ENCODE assay signal across 8 cellular contexts in genomic region chr12:76031414-76032042, GRCh38. TPM values are rescaled to one million over a fixed set of nuclear protein-coding genes. Genes with fewer than 3 reads are reported as not detected.
DNase-seq lines count a peak whose midpoint lies in the region; ATAC-seq and TF ChIP-seq lines count a peak whose summit lies in the region.

Gene PHLDA1, minus strand, starts transcription at chr12:76031776.

- peak; percentile 98 for DNase-seq in ELF-1 (ENCODE audit: low read depth, low spot score)
- DNase-seq in GOT3 (lab: John Stamatoyannopoulos, UW), result peak; percentile 78
- peak; percentile 95 for DNase-seq in RPMI8226
- peak; percentile 97 for DNase-seq in fibroblast of mammary gland (ENCODE audit: low read depth)
- peak; percentile 99 for DNase-seq in natural killer cell treated with Interleukin-12 subunit alpha and Interleukin-12 subunit beta and Interleukin-15 and Interleukin-18, amount 100 ng/mL, for 72 hours (ENCODE audit: low spot score)
- DNase-seq in stimulated activated naive CD8-positive, alpha-beta T cell treated with anti-CD3 and anti-CD28 coated beads, Interleukin-15, Interleukin-2, amounts not matched to agents 100 U/mL and 50 U/mL, for 24 hours, result peak; percentile 96

- TF ChIP-seq CTCF in LNCAP (IDR thresholded peaks at IDR 0.05) (peak; percentile 66), fibroblast of mammary gland (conservative IDR thresholded peaks at IDR 0.05; ENCODE audit: control insufficient read depth, insufficient read depth, low read depth, low read length) (peak; percentile 32)

- H3K9me3 Mint-ChIP-seq in activated T-helper 17 cell treated with anti-CD3 and anti-CD28 coated beads, Interleukin-2, amount 50 U/mL, for 72 hours, result no peaks in the 10 kb centered on the region
- no peaks in the 10 kb centered on the region for H3K9me3 Mint-ChIP-seq in natural killer cell treated with Interleukin-12 subunit alpha and Interleukin-12 subunit beta and Interleukin-15 and Interleukin-18, amount 100 ng/mL, for 72 hours

- peak; percentile 82 for ATAC-seq in activated T-helper 17 cell treated with anti-CD3 and anti-CD28 coated beads, Interleukin-2, amount 50 U/mL, for 72 hours (replicated peaks)
- ATAC-seq in natural killer cell treated with Interleukin-12 subunit alpha and Interleukin-12 subunit beta and Interleukin-15 and Interleukin-18, amount 100 ng/mL, for 72 hours, result peak; percentile 87 to 88
- ATAC-seq in stimulated activated naive CD8-positive, alpha-beta T cell treated with anti-CD3 and anti-CD28 coated beads, Interleukin-15, Interleukin-2, amounts not matched to agents 100 U/mL and 50 U/mL, for 24 hours, result peak; percentile 90

- H3K27me3 Mint-ChIP-seq in activated T-helper 17 cell treated with anti-CD3 and anti-CD28 coated beads, Interleukin-2, amount 50 U/mL, for 72 hours, result no peaks in the 10 kb centered on the region
- no peaks in the 10 kb centered on the region for H3K27me3 Mint-ChIP-seq in natural killer cell treated with Interleukin-12 subunit alpha and Interleukin-12 subunit beta and Interleukin-15 and Interleukin-18, amount 100 ng/mL, for 72 hours

- H3K36me3 Mint-ChIP-seq in activated T-helper 17 cell treated with anti-CD3 and anti-CD28 coated beads, Interleukin-2, amount 50 U/mL, for 72 hours (ENCODE audit: low read depth), result peaks cover 61% of the 10 kb centered on the region
- peaks cover 20% of the 10 kb centered on the region for H3K36me3 Mint-ChIP-seq in natural killer cell treated with Interleukin-12 subunit alpha and Interleukin-12 subunit beta and Interleukin-15 and Interleukin-18, amount 100 ng/mL, for 72 hours

- H3K27ac Mint-ChIP-seq in activated T-helper 17 cell treated with anti-CD3 and anti-CD28 coated beads, Interleukin-2, amount 50 U/mL, for 72 hours, result peak within 1 kb of the TSS; percentile 96
- H3K27ac Mint-ChIP-seq in natural killer cell treated with Interleukin-12 subunit alpha and Interleukin-12 subunit beta and Interleukin-15 and Interleukin-18, amount 100 ng/mL, for 72 hours, result peak within 1 kb of the TSS; percentile 99 to 100

- peak within 1 kb of the TSS; percentile 90 for H3K4me3 Mint-ChIP-seq in activated T-helper 17 cell treated with anti-CD3 and anti-CD28 coated beads, Interleukin-2, amount 50 U/mL, for 72 hours
- H3K4me3 Mint-ChIP-seq in natural killer cell treated with Interleukin-12 subunit alpha and Interleukin-12 subunit beta and Interleukin-15 and Interleukin-18, amount 100 ng/mL, for 72 hours, result peak within 1 kb of the TSS; percentile 96

- H3K4me1 Mint-ChIP-seq in activated T-helper 17 cell treated with anti-CD3 and anti-CD28 coated beads, Interleukin-2, amount 50 U/mL, for 72 hours, result peaks cover 23% of the 10 kb centered on the region
- H3K4me1 Mint-ChIP-seq in natural killer cell treated with Interleukin-12 subunit alpha and Interleukin-12 subunit beta and Interleukin-15 and Interleukin-18, amount 100 ng/mL, for 72 hours (ENCODE audit: low read depth in 2 of 2), result peaks cover 36 to 65% of the 10 kb centered on the region in 2 donors

- peak within 1 kb of the TSS; percentile 94 for H3K4me3 ChIP-seq in fibroblast of mammary gland (ENCODE audit: control insufficient read depth, low read depth, low read length)

RNA-seq across cellular contexts. Expression of gene PHLDA1, which starts in this region (rescaled TPM):
- total RNA-seq in activated T-helper 17 cell treated with anti-CD3 and anti-CD28 coated beads, Interleukin-2, amount 50 U/mL, for 72 hours, result 10 to 100 TPM; 23.3 to 51.9 TPM
- 100 to 1,000 TPM in 1 of 2 donors, 10 to 100 TPM in 1; 62.0 to 153 TPM for total RNA-seq in natural killer cell treated with Interleukin-12 subunit alpha and Interleukin-12 subunit beta and Interleukin-15 and Interleukin-18, amount 100 ng/mL, for 72 hours

Comparison
In these comparisons a context has a peak if more than half of its experiments do, and no peak if none do; other contexts are left out.
1. Peak in every context shown above with its lines: DNase-seq, ATAC-seq and H3K4me3 ChIP-seq.